In the genomic region with DNA sequence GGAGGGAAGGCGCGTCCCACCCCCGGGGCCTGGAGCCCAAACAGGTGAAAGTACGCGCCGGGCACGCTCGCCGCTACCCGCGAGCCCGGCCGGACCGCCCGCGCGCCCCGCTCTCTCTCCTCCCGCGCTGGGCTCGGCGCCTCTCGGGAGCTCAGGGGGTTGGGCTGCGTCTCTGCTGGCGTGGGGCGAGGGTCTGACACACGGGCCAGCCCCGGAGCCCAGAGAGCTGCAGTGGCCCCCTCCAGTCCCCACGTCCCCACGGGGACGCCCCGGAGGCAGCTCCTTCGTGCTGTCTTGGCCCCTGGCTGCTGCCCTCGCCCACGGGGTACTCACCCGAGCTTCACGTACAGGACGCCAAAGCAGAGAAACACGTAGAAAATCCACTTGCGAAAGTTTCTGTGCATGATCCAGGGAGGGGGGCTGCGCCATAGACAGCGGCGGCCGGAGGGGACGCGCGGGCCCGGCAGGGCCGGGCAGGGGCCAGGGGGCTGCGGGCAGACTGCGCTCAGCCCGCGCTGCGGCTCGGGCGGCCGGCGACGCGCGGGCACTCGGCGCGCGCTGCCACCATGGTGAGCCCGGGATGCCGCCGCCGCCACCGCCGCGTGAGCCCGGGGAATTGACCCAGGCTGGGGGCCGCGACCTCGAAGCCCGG, we compare ENCODE assay signal across 11 cellular contexts. TPM values are rescaled to one million over a fixed set of nuclear protein-coding genes. Genes with fewer than 3 reads are reported as not detected.
A peak's percentile ranks its signal among the peaks of the same experiment; 100 is the strongest.
DNase-seq lines count a peak whose midpoint lies in the region; ATAC-seq and TF ChIP-seq lines count a peak whose summit lies in the region.
"Had no signal": no experiment of that assay in that cellular context is flagged by ENCODE, and none has a peak within 500 bp of the region (broad histone marks: within the 10 kb centered on the region; RNA-seq: fewer than 3 reads in every experiment).

No MANE protein-coding gene starts in this region.

- DNase-seq in PC-3 (peak; percentile 27), esophagus squamous epithelium (lab: John Stamatoyannopoulos, UW) (no peak), progenitor cell of endocrine pancreas (ENCODE audit: low spot score, unreplicated experiment) (no peak), epidermal melanocyte (ENCODE audit: insufficient read length, low spot score) (no peak)
- DNase-seq: activated naive CD8-positive, alpha-beta T cell treated with anti-CD3 and anti-CD28 coated beads, Interleukin-2, amount 10 ng/mL, durations not matched to agents 7 days and 5 days; hypothalamus had no signal

- TF ChIP-seq POLR2A in esophagus squamous epithelium (IDR thresholded peaks at IDR 0.05): no peak

- peak overlapping the region; percentile 93 for H3K4me2 ChIP-seq in PC-3 (ENCODE audit: low read length)

- no peaks in the 10 kb centered on the region; the same call in 1 of the 2 replicates for H3K4me1 ChIP-seq in ES-I3 (ENCODE audit: insufficient read depth, low read length)
- H3K4me1 ChIP-seq in PC-3 (ENCODE audit: insufficient read depth, low read length): peaks cover 27% of the 10 kb centered on the region
- H3K4me1 ChIP-seq in esophagus squamous epithelium: peaks cover 34 to 70% (median 54%) of the 10 kb centered on the region in 3 donors

- H3K9ac ChIP-seq in ES-I3 (ENCODE audit: low read depth, low read length) (peak overlapping the region; percentile 50; the same call in 1 of the 2 replicates), PC-3 (ENCODE audit: low read length) (peak overlapping the region; percentile 75)

- no peaks in the 10 kb centered on the region for H3F3A ChIP-seq in PC-3 (ENCODE audit: low read length, unreplicated experiment)

- no TSS peak for BruUV-seq in PC-3 (replicated peaks; lab: Mats Ljungman, UMichigan)

- H3K4me3 ChIP-seq in PC-3 (ENCODE audit: low read length) (peak overlapping the region; percentile 90), esophagus squamous epithelium (peak overlapping the region; percentile 65 to 76 (median 71))

- no peaks in the 10 kb centered on the region for H3K36me3 Mint-ChIP-seq in progenitor cell of endocrine pancreas (ENCODE audit: insufficient read depth)
- H3K36me3 Mint-ChIP-seq: activated naive CD8-positive, alpha-beta T cell treated with anti-CD3 and anti-CD28 coated beads, Interleukin-2, amount 10 ng/mL, durations not matched to agents 7 days and 5 days had no signal

- H3K36me3 ChIP-seq in ES-I3 (ENCODE audit: insufficient read depth, low read length): no peaks in the 10 kb centered on the region
- H3K36me3 ChIP-seq in PC-3 (ENCODE audit: low read depth, low read length): no peaks in the 10 kb centered on the region; the same call in 1 of the 2 replicates
- no peaks in the 10 kb centered on the region for H3K36me3 ChIP-seq in esophagus squamous epithelium
- H3K36me3 ChIP-seq: thyroid gland had no signal

- H3K27me3 ChIP-seq in PC-3 (ENCODE audit: low read length): no peaks in the 10 kb centered on the region
- H3K27me3 ChIP-seq in esophagus squamous epithelium: peaks cover 0 to 75% (median 14%) of the 10 kb centered on the region in 4 donors

- peaks cover 42% of the 10 kb centered on the region for H3K79me2 ChIP-seq in PC-3 (ENCODE audit: low read length)

- H3K9me3 ChIP-seq in ES-I3 (ENCODE audit: control insufficient read depth, insufficient read depth, low read length) (peaks cover 11% of the 10 kb centered on the region), PC-3 (ENCODE audit: low read length) (no peaks in the 10 kb centered on the region), esophagus squamous epithelium (no peaks in the 10 kb centered on the region)
- H3K9me3 ChIP-seq: thyroid gland had no signal

- H3K27ac Mint-ChIP-seq in progenitor cell of endocrine pancreas: no peak overlapping the region
- H3K27ac Mint-ChIP-seq: activated naive CD8-positive, alpha-beta T cell treated with anti-CD3 and anti-CD28 coated beads, Interleukin-2, amount 10 ng/mL, durations not matched to agents 7 days and 5 days had no signal

- WGBS in esophagus squamous epithelium, 2 donors: no CpG with 5 or more reads among the region's 77 CpGs

- H3K9me3 Mint-ChIP-seq in progenitor cell of endocrine pancreas (ENCODE audit: low read depth): no peaks in the 10 kb centered on the region
- H3K9me3 Mint-ChIP-seq: activated naive CD8-positive, alpha-beta T cell treated with anti-CD3 and anti-CD28 coated beads, Interleukin-2, amount 10 ng/mL, durations not matched to agents 7 days and 5 days had no signal

- H3K9me2 ChIP-seq in PC-3 (replicated peaks; ENCODE audit: low read length): no peaks in the 10 kb centered on the region

- CTCF ChIA-PET in PC-3 (lab: Charles Lee): interaction anchor here (0.6 to 1.0 kb wide), 6 partner anchors 112 to 478 kb away, joined by 3 to 16 read pairs (median 6); no protein-coding TSS in a partner anchor

- no peak for ATAC-seq in PC-3
- ATAC-seq in HG03025 (IDR thresholded peaks at IDR 0.05; ENCODE audit: low FRiP score, unreplicated experiment): no peak
- no peak for ATAC-seq in GM19467 (IDR thresholded peaks at IDR 0.05; ENCODE audit: unreplicated experiment)
- ATAC-seq in HG02973 (IDR thresholded peaks at IDR 0.05; ENCODE audit: unreplicated experiment): no peak

- peak overlapping the region; percentile 60 for H3K4me3 Mint-ChIP-seq in progenitor cell of endocrine pancreas (ENCODE audit: low read depth)
- H3K4me3 Mint-ChIP-seq: activated naive CD8-positive, alpha-beta T cell treated with anti-CD3 and anti-CD28 coated beads, Interleukin-2, amount 10 ng/mL, durations not matched to agents 7 days and 5 days had no signal

- H3K4me1 Mint-ChIP-seq in progenitor cell of endocrine pancreas (ENCODE audit: low read depth): peaks cover 7% of the 10 kb centered on the region

- H3K27me3 Mint-ChIP-seq in progenitor cell of endocrine pancreas: peaks cover 42% of the 10 kb centered on the region

- peaks cover 24% of the 10 kb centered on the region for H4K20me1 ChIP-seq in PC-3 (ENCODE audit: low read length)

- no peak overlapping the region for H2AFZ ChIP-seq in PC-3 (ENCODE audit: low read length)

- TF ChIP-seq CTCF in PC-3 (conservative IDR thresholded peaks at IDR 0.05; ENCODE audit: low read depth, low read length) (no peak), esophagus squamous epithelium (IDR thresholded peaks at IDR 0.05) (no peak), progenitor cell of endocrine pancreas (IDR thresholded peaks at IDR 0.05; ENCODE audit: unreplicated experiment) (no peak)

- POLR2A ChIA-PET in PC-3 (lab: Charles Lee; ENCODE audit: unreplicated experiment): interaction anchor here (0.6 kb wide), 2 partner anchors 103 to 194 kb away, joined by 8 to 12 read pairs; no protein-coding TSS in a partner anchor

- intact Hi-C loops in PC-3 (cut with micrococcal nuclease): no loop called here
- intact Hi-C loops in esophagus squamous epithelium (cut with DNase I): no loop called here

- peak overlapping the region; percentile 13; the same call in 1 of the 2 replicates for H3K27ac ChIP-seq in PC-3 (ENCODE audit: low read length)
- H3K27ac ChIP-seq in esophagus squamous epithelium: peak overlapping the region; percentile 54 to 89 (median 78)
- H3K27ac ChIP-seq: thyroid gland had no signal

RNA-seq across cellular contexts. Expression of a gene that starts 0.5 kb away (rescaled TPM):
- total RNA-seq in PC-3 (2014; rRNA removed) (42.0 and 73.1 TPM in 2 replicates), esophagus squamous epithelium (10 to 100 TPM; 10.6 to 27.0 (median 16.1) TPM), progenitor cell of endocrine pancreas (3.7 and 4.3 TPM in 2 replicates)
- total RNA-seq: activated naive CD8-positive, alpha-beta T cell treated with anti-CD3 and anti-CD28 coated beads, Interleukin-2, amount 10 ng/mL, durations not matched to agents 7 days and 5 days had no signal
